Comparison of ENCODE assay signal across 28 cellular contexts in genomic region chr4:139670765-139671164, GRCh38.
"Had no signal": no experiment of that assay in that cellular context is flagged by ENCODE, and none has a peak within 500 bp of the region (broad histone marks: within the 10 kb centered on the region; RNA-seq: fewer than 3 reads in every experiment).

No MANE protein-coding gene starts in this region.

- DNase-seq: activated CD4-positive, alpha-beta T cell treated with anti-CD3 and anti-CD28 coated beads for 36 hours; activated CD4-positive, alpha-beta T cell treated with anti-CD3 and anti-CD28 coated beads, Interleukin-2, amount 50 U/mL, for 4 hours; activated CD4-positive, CD25-positive, alpha-beta regulatory T cell; activated gamma-delta T cell; activated naive CD4-positive, alpha-beta T cell treated with anti-CD3 and anti-CD28 coated beads, Interleukin-2, amount 50 U/mL, for 16 hours; amniotic stem cell; brain microvascular endothelial cell; cortex of kidney; effector memory CD8-positive, alpha-beta T cell; foreskin fibroblast; head of caudate nucleus; hypothalamus; immature natural killer cell; kidney; left colon; mammary epithelial cell; natural killer cell; occipital lobe; stimulated activated naive CD4-positive, alpha-beta T cell; T-helper 17 cell; T1000; tibial artery had no signal

- H3K36me3 ChIP-seq: brain microvascular endothelial cell, neural progenitor cell had no signal

- H3K9me3 Mint-ChIP-seq: activated T-helper 1 cell treated with anti-CD3 and anti-CD28 coated beads, Interleukin-12 subunit alpha, Interleukin-12 subunit beta, Interleukin-2, Interleukin-4 antibody, amounts not matched to agents 30 ng/mL and 10 ng/mL and 1 ng/mL, durations not matched to agents 14 hours and 24 hours and 36 hours; effector memory CD8-positive, alpha-beta T cell; immature natural killer cell; natural killer cell had no signal

- H3K27me3 ChIP-seq: brain microvascular endothelial cell, neural progenitor cell, right atrium auricular region, suprapubic skin, tibial artery had no signal

- ATAC-seq: activated CD4-positive, alpha-beta T cell treated with anti-CD3 and anti-CD28 coated beads for 36 hours; effector memory CD8-positive, alpha-beta T cell; esophagus mucosa; left colon; natural killer cell; T-helper 17 cell had no signal

- H3K27ac ChIP-seq: brain microvascular endothelial cell, neural progenitor cell, parathyroid adenoma, right atrium auricular region, suprapubic skin, tibial artery had no signal

- H3K27ac Mint-ChIP-seq: activated CD4-positive, alpha-beta T cell treated with anti-CD3 and anti-CD28 coated beads for 36 hours; activated T-helper 1 cell treated with anti-CD3 and anti-CD28 coated beads, Interleukin-12 subunit alpha, Interleukin-12 subunit beta, Interleukin-2, Interleukin-4 antibody, amounts not matched to agents 30 ng/mL and 10 ng/mL and 1 ng/mL, durations not matched to agents 14 hours and 24 hours and 36 hours; effector memory CD8-positive, alpha-beta T cell; immature natural killer cell; natural killer cell; neural progenitor cell; T-helper 17 cell had no signal

- H3K9me3 ChIP-seq: right atrium auricular region, suprapubic skin, tibial artery had no signal

- H3K27me3 Mint-ChIP-seq: activated CD4-positive, alpha-beta T cell treated with anti-CD3 and anti-CD28 coated beads for 36 hours; effector memory CD8-positive, alpha-beta T cell; T-helper 17 cell had no signal

- H3K36me3 Mint-ChIP-seq: natural killer cell, neural progenitor cell had no signal

- H3K4me3 Mint-ChIP-seq: activated CD4-positive, alpha-beta T cell treated with anti-CD3 and anti-CD28 coated beads for 36 hours; activated T-helper 1 cell treated with anti-CD3 and anti-CD28 coated beads, Interleukin-12 subunit alpha, Interleukin-12 subunit beta, Interleukin-2, Interleukin-4 antibody, amounts not matched to agents 30 ng/mL and 10 ng/mL and 1 ng/mL, durations not matched to agents 14 hours and 24 hours and 36 hours; effector memory CD8-positive, alpha-beta T cell; immature natural killer cell; natural killer cell; neural progenitor cell; T-helper 17 cell had no signal

- H3K4me3 ChIP-seq: neural progenitor cell, right atrium auricular region, suprapubic skin, tibial artery had no signal
